In genomic region chr4:186472948-186473347, GRCh38 we compare ENCODE assay signal across 9 cellular contexts.
DNase-seq lines count a peak whose midpoint lies in the region; ATAC-seq, FAIRE-seq and TF ChIP-seq lines count a peak whose summit lies in the region.
"Had no signal": no experiment of that assay in that cellular context is flagged by ENCODE, and none has a peak within 500 bp of the region (broad histone marks: within the 10 kb centered on the region; RNA-seq: fewer than 3 reads in every experiment).

No MANE protein-coding gene starts in this region.

- H3K4me3 ChIP-seq in bronchial epithelial cell (ENCODE audit: low read depth, low read length): no peak overlapping the region
- H3K4me3 ChIP-seq in lower lobe of right lung: no peak overlapping the region

- TF ChIP-seq CTCF in bronchial epithelial cell (IDR thresholded peaks at IDR 0.05; ENCODE audit: insufficient read depth, low read length, severe bottlenecking): peak; percentile 40
- TF ChIP-seq CTCF in lower lobe of right lung (IDR thresholded peaks at IDR 0.05): no peak

- FAIRE-seq in bronchial epithelial cell (lab: Jason Lieb, UNC): no peak

- intact Hi-C loops in lower lobe of right lung (cut with DNase I): no loop called here

- DNase-seq in D341Med (ENCODE audit: low spot score) (peak; percentile 37), Kasumi-1 (lab: John Stamatoyannopoulos, UW) (peak; percentile 4 to 12), bronchial epithelial cell (ENCODE audit: low read depth) (peak; percentile 40), midbrain (lab: John Stamatoyannopoulos, UW) (peak; percentile 22), GM19238 (ENCODE audit: insufficient read length, low spot score) (no peak), lower lobe of right lung (no peak)
- no peak for DNase-seq in activated effector memory CD4-positive, alpha-beta T cell treated with Interleukin-2 at 50 U/mL for 16 hours
- DNase-seq: effector CD4-positive, alpha-beta T cell had no signal

- no peak overlapping the region for H3K27ac ChIP-seq in lower lobe of right lung

- H3K36me3 ChIP-seq in bronchial epithelial cell (ENCODE audit: control insufficient read depth, insufficient read depth, low read length) (no peaks in the 10 kb centered on the region), lower lobe of right lung (no peaks in the 10 kb centered on the region)

- no peak for ATAC-seq in HG02759 (IDR thresholded peaks at IDR 0.05; ENCODE audit: unreplicated experiment)
- no peak for ATAC-seq in lower lobe of right lung

- H3K27me3 ChIP-seq in bronchial epithelial cell (ENCODE audit: control insufficient read depth, insufficient read depth, low read length) (no peaks in the 10 kb centered on the region), lower lobe of right lung (ENCODE audit: low read depth) (no peaks in the 10 kb centered on the region)

- no peaks in the 10 kb centered on the region for H3K9me3 ChIP-seq in lower lobe of right lung

- H3K4me1 ChIP-seq in lower lobe of right lung: no peaks in the 10 kb centered on the region

Comparison
In these comparisons a context has a peak if more than half of its experiments do, and no peak if none do; other contexts are left out.
1. DNase-seq: peak in D341Med (single experiment), Kasumi-1 (2 of 2), bronchial epithelial cell (single experiment) and midbrain (single experiment); none in GM19238 (single experiment), activated effector memory CD4-positive, alpha-beta T cell treated with Interleukin-2 at 50 U/mL for 16 hours (single experiment) and lower lobe of right lung (single experiment).